Comparison of ENCODE assay signal across 15 cellular contexts in the genomic region with DNA sequence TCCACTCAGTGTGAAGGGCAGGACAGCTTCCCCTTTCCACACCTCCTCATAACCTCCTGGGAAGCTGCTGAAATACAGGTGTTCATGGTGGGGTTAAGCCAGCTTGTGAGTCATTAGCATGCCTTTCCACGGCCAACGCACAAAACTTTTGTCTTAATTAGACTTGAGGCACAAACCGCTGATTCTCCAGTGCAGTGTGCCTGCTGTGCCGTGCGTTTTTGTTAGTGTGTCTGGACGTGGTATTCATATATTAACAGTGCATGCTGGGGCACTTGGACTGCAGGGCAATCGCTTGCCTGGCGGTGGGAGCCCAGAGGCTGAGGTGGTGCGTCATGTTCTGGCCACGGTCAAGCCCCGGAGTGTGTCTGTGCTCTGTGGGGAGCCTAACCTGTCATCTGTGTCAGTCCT.
DNase-seq lines count a peak whose midpoint lies in the region; ATAC-seq and TF ChIP-seq lines count a peak whose summit lies in the region.
"Had no signal": no experiment of that assay in that cellular context is flagged by ENCODE, and none has a peak within 500 bp of the region (broad histone marks: within the 10 kb centered on the region; RNA-seq: fewer than 3 reads in every experiment).

No MANE protein-coding gene starts in this region.

- no peaks in the 10 kb centered on the region for H3K36me3 ChIP-seq in BJ (ENCODE audit: control insufficient read depth, insufficient read depth, low read length)
- no peaks in the 10 kb centered on the region for H3K36me3 ChIP-seq in smooth muscle cell (ENCODE audit: low read depth)

- TF ChIP-seq CTCF in BJ (IDR thresholded peaks at IDR 0.05; ENCODE audit: insufficient read depth, low read depth, low read length) (no peak), osteocyte (IDR thresholded peaks at IDR 0.05) (no peak), smooth muscle cell (IDR thresholded peaks at IDR 0.05; ENCODE audit: borderline replicate concordance, insufficient read depth, poor library complexity, severe bottlenecking) (no peak)

- H3K27me3 ChIP-seq in BJ (ENCODE audit: control insufficient read depth, insufficient read depth, low read length) (no peaks in the 10 kb centered on the region), smooth muscle cell (ENCODE audit: low read depth) (no peaks in the 10 kb centered on the region)

- H2AFZ ChIP-seq in smooth muscle cell (ENCODE audit: low read depth) = no peak overlapping the region

- DNase-seq in BJ (ENCODE audit: low read depth) (peak; percentile 8), RPMI7951 (ENCODE audit: low read depth) (peak; percentile 84), fibroblast of gingiva (ENCODE audit: low read depth) (peak; percentile 54), osteocyte (ENCODE audit: extremely low spot score, unreplicated experiment) (no peak), COR-L47 (lab: John Stamatoyannopoulos, UW) (no peak), smooth muscle cell (lab: John Stamatoyannopoulos, UW; ENCODE audit: unreplicated experiment) (no peak)
- DNase-seq: activated CD4-positive, alpha-beta T cell treated with anti-CD3 and anti-CD28 coated beads for 1 hour; activated T-cell treated with anti-CD3 and anti-CD28 coated beads, Interleukin-2, amount 50 U/mL, for 24 hours; hippocampal formation; stimulated activated CD4-positive, alpha-beta T cell treated with anti-CD3 and anti-CD28 coated beads, Interleukin-1b, Interleukin-23, amount 100 ng/mL, for 48 hours; SW 1271 had no signal

- H3K27me3 Mint-ChIP-seq in osteocyte (ENCODE audit: unreplicated experiment) = no peaks in the 10 kb centered on the region
- H3K27me3 Mint-ChIP-seq: activated T-cell treated with anti-CD3 and anti-CD28 coated beads, Interleukin-2, amount 50 U/mL, for 24 hours; B cell had no signal

- no peaks in the 10 kb centered on the region for H3K4me1 ChIP-seq in smooth muscle cell (ENCODE audit: low read depth)

- peaks cover 2% of the 10 kb centered on the region for H3K36me3 Mint-ChIP-seq in osteocyte (ENCODE audit: unreplicated experiment)

- CTCF ChIA-PET in BJ (lab: Yijun Ruan, JAX) = interaction anchor here (0.9 kb wide), 1 partner anchor 47 kb away, joined by 3 read pairs; no protein-coding TSS in a partner anchor

- no peak overlapping the region for H3K4me3 ChIP-seq in BJ (ENCODE audit: low read depth, low read length)
- H3K4me3 ChIP-seq in smooth muscle cell = no peak overlapping the region
- H3K4me3 ChIP-seq: lung had no signal

- no peak overlapping the region for H3K9ac ChIP-seq in smooth muscle cell (ENCODE audit: low read depth)

- peaks cover 34% of the 10 kb centered on the region for H3K79me2 ChIP-seq in smooth muscle cell (ENCODE audit: low read depth)

- H3K27ac ChIP-seq in smooth muscle cell (ENCODE audit: low read depth) = no peak overlapping the region

- H3K4me2 ChIP-seq in smooth muscle cell = no peak overlapping the region

- H3K4me1 Mint-ChIP-seq in osteocyte (ENCODE audit: unreplicated experiment) = peaks cover 92% of the 10 kb centered on the region
- H3K4me1 Mint-ChIP-seq: B cell had no signal

- H3K9me3 Mint-ChIP-seq in osteocyte (ENCODE audit: unreplicated experiment) = no peaks in the 10 kb centered on the region
- H3K9me3 Mint-ChIP-seq: activated T-cell treated with anti-CD3 and anti-CD28 coated beads, Interleukin-2, amount 50 U/mL, for 24 hours had no signal

- H4K20me1 ChIP-seq in smooth muscle cell (ENCODE audit: low read depth) = peaks cover 94% of the 10 kb centered on the region

- H3K9me3 ChIP-seq in smooth muscle cell (replicated peaks; ENCODE audit: low read depth) = no peaks in the 10 kb centered on the region

- peak overlapping the region; percentile 71 for H3K27ac Mint-ChIP-seq in osteocyte (ENCODE audit: unreplicated experiment)
- H3K27ac Mint-ChIP-seq: activated T-cell treated with anti-CD3 and anti-CD28 coated beads, Interleukin-2, amount 50 U/mL, for 24 hours; B cell had no signal

- no peak overlapping the region for H3K4me3 Mint-ChIP-seq in osteocyte (ENCODE audit: unreplicated experiment)
- H3K4me3 Mint-ChIP-seq: activated T-cell treated with anti-CD3 and anti-CD28 coated beads, Interleukin-2, amount 50 U/mL, for 24 hours; B cell had no signal

- POLR2A ChIA-PET in BJ (lab: Charles Lee) = no interaction called here

- 75% methylated on average over 11 of the region's 11 CpGs for WGBS in smooth muscle cell (ENCODE audit: low lambda C conversion rate)

- ATAC-seq in HG02973 (IDR thresholded peaks at IDR 0.05; ENCODE audit: unreplicated experiment) (no peak), HG03520 (IDR thresholded peaks at IDR 0.05; ENCODE audit: unreplicated experiment) (no peak)

- H3F3A ChIP-seq in smooth muscle cell (ENCODE audit: low read depth) = no peaks in the 10 kb centered on the region

Comparison
In these comparisons a context has a peak if more than half of its experiments do, and no peak if none do; other contexts are left out.
1. DNase-seq: peak in BJ (single experiment), RPMI7951 (single experiment) and fibroblast of gingiva (single experiment); none in osteocyte (single experiment), COR-L47 (single experiment) and smooth muscle cell (single experiment).